Comparison of ENCODE assay signal across 12 cellular contexts in genomic region chr10:84293574-84294016, GRCh38. TPM values are rescaled to one million over a fixed set of nuclear protein-coding genes. Genes with fewer than 3 reads are reported as not detected.
DNase-seq lines count a peak whose midpoint lies in the region; ATAC-seq lines count a peak whose summit lies in the region.
"Had no signal": no experiment of that assay in that cellular context is flagged by ENCODE, and none has a peak within 500 bp of the region (broad histone marks: within the 10 kb centered on the region; RNA-seq: fewer than 3 reads in every experiment).

No MANE protein-coding gene starts in this region.

- no peaks in the 10 kb centered on the region for H3K9me3 Mint-ChIP-seq in activated CD4-positive, alpha-beta T cell treated with anti-CD3 and anti-CD28 coated beads for 36 hours (ENCODE audit: low read depth)
- H3K9me3 Mint-ChIP-seq in activated naive CD4-positive, alpha-beta T cell treated with anti-CD3 and anti-CD28 coated beads, Interleukin-2, amount 10 ng/mL, durations not matched to agents 7 days and 5 days, result no peaks in the 10 kb centered on the region

- no peaks in the 10 kb centered on the region for H3K36me3 Mint-ChIP-seq in activated CD4-positive, alpha-beta T cell treated with anti-CD3 and anti-CD28 coated beads for 36 hours (ENCODE audit: low read depth)
- no peaks in the 10 kb centered on the region for H3K36me3 Mint-ChIP-seq in activated naive CD4-positive, alpha-beta T cell treated with anti-CD3 and anti-CD28 coated beads, Interleukin-2, amount 10 ng/mL, durations not matched to agents 7 days and 5 days

- no peak overlapping the region for H3K4me3 Mint-ChIP-seq in activated CD4-positive, alpha-beta T cell treated with anti-CD3 and anti-CD28 coated beads for 36 hours
- H3K4me3 Mint-ChIP-seq in activated naive CD4-positive, alpha-beta T cell treated with anti-CD3 and anti-CD28 coated beads, Interleukin-2, amount 10 ng/mL, durations not matched to agents 7 days and 5 days, result no peak overlapping the region

- peaks cover 5% of the 10 kb centered on the region for H3K27me3 Mint-ChIP-seq in activated CD4-positive, alpha-beta T cell treated with anti-CD3 and anti-CD28 coated beads for 36 hours
- peaks cover 23% of the 10 kb centered on the region for H3K27me3 Mint-ChIP-seq in activated naive CD4-positive, alpha-beta T cell treated with anti-CD3 and anti-CD28 coated beads, Interleukin-2, amount 10 ng/mL, durations not matched to agents 7 days and 5 days

- CTCF ChIA-PET in activated CD4-positive, alpha-beta T cell treated with anti-CD3 and anti-CD28 coated beads for 36 hours (lab: Charles Lee), result interaction anchor here (0.7 to 3.6 kb wide), 5 partner anchors 24 to 334 kb away, joined by 3 to 17 read pairs (median 3); no protein-coding TSS in a partner anchor
- CTCF ChIA-PET in activated naive CD4-positive, alpha-beta T cell treated with anti-CD3 and anti-CD28 coated beads, Interleukin-2, amount 10 ng/mL, durations not matched to agents 7 days and 5 days (lab: Charles Lee), result interaction anchor here (0.7 to 2.4 kb wide), 3 partner anchors 26 to 244 kb away, joined by 3 to 9 read pairs (median 4); no protein-coding TSS in a partner anchor

- H3K27ac Mint-ChIP-seq in activated CD4-positive, alpha-beta T cell treated with anti-CD3 and anti-CD28 coated beads for 36 hours, result no peak overlapping the region
- no peak overlapping the region for H3K27ac Mint-ChIP-seq in activated naive CD4-positive, alpha-beta T cell treated with anti-CD3 and anti-CD28 coated beads, Interleukin-2, amount 10 ng/mL, durations not matched to agents 7 days and 5 days

- peaks cover 21% of the 10 kb centered on the region for H3K4me1 Mint-ChIP-seq in activated CD4-positive, alpha-beta T cell treated with anti-CD3 and anti-CD28 coated beads for 36 hours
- peaks cover 19% of the 10 kb centered on the region for H3K4me1 Mint-ChIP-seq in activated naive CD4-positive, alpha-beta T cell treated with anti-CD3 and anti-CD28 coated beads, Interleukin-2, amount 10 ng/mL, durations not matched to agents 7 days and 5 days

- POLR2A ChIA-PET in activated CD4-positive, alpha-beta T cell treated with anti-CD3 and anti-CD28 coated beads for 36 hours (lab: Charles Lee), result interaction anchor here (0.5 to 1.1 kb wide), 4 partner anchors 26 to 42 kb away, joined by 3 to 5 read pairs (median 4); no protein-coding TSS in a partner anchor

- DNase-seq in activated CD4-positive, alpha-beta T cell treated with anti-CD3 and anti-CD28 coated beads for 36 hours, result peak; percentile 70
- DNase-seq in activated CD4-positive, alpha-beta T cell treated with anti-CD3 and anti-CD28 coated beads, Interleukin-2, amount 50 U/mL, for 1 hour, result no peak
- DNase-seq in NCI-H345 treated with DMSO at 0.1 percent for 48 hours (lab: John Stamatoyannopoulos, UW; ENCODE audit: unreplicated experiment), result peak; percentile 37
- DNase-seq in activated naive CD4-positive, alpha-beta T cell treated with anti-CD3 and anti-CD28 coated beads, Interleukin-2, amount 10 ng/mL, durations not matched to agents 7 days and 5 days, result peak; percentile 24
- DNase-seq in putamen (ENCODE audit: low spot score), result peak; percentile 76
- no peak for DNase-seq in kidney glomerular epithelial cell (lab: John Stamatoyannopoulos, UW)
- no peak for DNase-seq in epidermal melanocyte (ENCODE audit: insufficient read length, low spot score)
- no peak for DNase-seq in COR-L47 (lab: John Stamatoyannopoulos, UW)
- DNase-seq: DMS79, HCEC 1CT, right cardiac atrium, transverse colon had no signal

- intact Hi-C loops in activated CD4-positive, alpha-beta T cell treated with anti-CD3 and anti-CD28 coated beads for 36 hours (cut with DNase I, micrococcal nuclease), result loop anchor here (1.0 to 2.0 kb wide), 3 partner anchors 13 to 41 kb away; no protein-coding TSS in a partner anchor

- peak; percentile 90 for ATAC-seq in activated CD4-positive, alpha-beta T cell treated with anti-CD3 and anti-CD28 coated beads for 36 hours
- ATAC-seq: right cardiac atrium had no signal

RNA-seq across cellular contexts. Expression of gene CCSER2, which starts 34.8 kb away (rescaled TPM):
- 10 to 100 TPM; 61.2 to 85.2 TPM for total RNA-seq in activated CD4-positive, alpha-beta T cell treated with anti-CD3 and anti-CD28 coated beads for 36 hours

RNA-seq across cellular contexts. Expression of gene RGR, which starts 48.7 kb away (rescaled TPM):
- total RNA-seq in activated CD4-positive, alpha-beta T cell treated with anti-CD3 and anti-CD28 coated beads for 36 hours, result not detected

RNA-seq across cellular contexts. Expression of gene LRIT1, which starts 52.2 kb away (rescaled TPM):
- total RNA-seq in activated CD4-positive, alpha-beta T cell treated with anti-CD3 and anti-CD28 coated beads for 36 hours, result not detected
- total RNA-seq: transverse colon had no signal

Comparison
In these comparisons a context has a peak if more than half of its experiments do, and no peak if none do; other contexts are left out.
1. DNase-seq: peak in activated CD4-positive, alpha-beta T cell treated with anti-CD3 and anti-CD28 coated beads for 36 hours (single experiment), NCI-H345 treated with DMSO at 0.1 percent for 48 hours (single experiment), activated naive CD4-positive, alpha-beta T cell treated with anti-CD3 and anti-CD28 coated beads, Interleukin-2, amount 10 ng/mL, durations not matched to agents 7 days and 5 days (single experiment) and putamen (single experiment); none in activated CD4-positive, alpha-beta T cell treated with anti-CD3 and anti-CD28 coated beads, Interleukin-2, amount 50 U/mL, for 1 hour (single experiment), kidney glomerular epithelial cell (single experiment), epidermal melanocyte (single experiment) and COR-L47 (single experiment).